34 cellular contexts compared by ENCODE assay signal in genomic region chr7:149457766-149458165, GRCh38. TPM values are rescaled to one million over a fixed set of nuclear protein-coding genes. Genes with fewer than 3 reads are reported as not detected.
DNase-seq lines count a peak whose midpoint lies in the region; ATAC-seq, FAIRE-seq and TF ChIP-seq lines count a peak whose summit lies in the region.
"Had no signal": no experiment of that assay in that cellular context is flagged by ENCODE, and none has a peak within 500 bp of the region (broad histone marks: within the 10 kb centered on the region; RNA-seq: fewer than 3 reads in every experiment).

No MANE protein-coding gene starts in this region.

- H4K20me1 ChIP-seq in SK-N-SH (ENCODE audit: insufficient read depth) (0 out of 2 replicates have a peak, but pooled peaks cover 12% of the 10 kb centered on the region), K562 (replicated peaks; ENCODE audit: control insufficient read depth, insufficient read depth, low read length) (no peaks in the 10 kb centered on the region)

- DNase-seq in SK-N-SH (no peak), Caco-2 (no peak), K562 (ENCODE audit: extremely low read depth in 1 of 4, low spot score in 3 of 4) (no peak), NCI-H1105 treated with DMSO at 0.1 percent for 48 hours (lab: John Stamatoyannopoulos, UW) (no peak), OCI-M1 (lab: John Stamatoyannopoulos, UW) (no peak)
- DNase-seq: activated CD4-positive, alpha-beta T cell treated with anti-CD3 and anti-CD28 coated beads, Interleukin-2, amount 50 U/mL, for 48 hours; activated CD8-positive, alpha-beta memory T cell treated with anti-CD3 and anti-CD28 coated beads, Interleukin-2, amount 50 U/mL, for 4 hours; activated gamma-delta T cell; brain microvascular endothelial cell; DMS79; effector memory CD8-positive, alpha-beta T cell; esophagus squamous epithelium; GF-D8; Kasumi-1; left cardiac atrium; NCI-H1694 treated with DMSO at 0.1 percent for 48 hours; NCI-H2171; NCI-H524; nephron progenitor cell; posterior cingulate gyrus; right lobe of liver; stimulated activated CD4-positive, alpha-beta T cell treated with anti-CD3 and anti-CD28 coated beads, Interleukin-12 subunit alpha, Interleukin-12 subunit beta, amount 100 ng/mL, for 4 hours; stimulated activated CD4-positive, alpha-beta T cell treated with anti-CD3 and anti-CD28 coated beads, Interleukin-4, amount 100 ng/mL, for 4 hours; stimulated activated naive CD4-positive, alpha-beta T cell treated with Interleukin-2 at 50 U/mL for 16 hours; T-helper 9 cell; thyroid gland had no signal

- H3K27me3 Mint-ChIP-seq in Caco-2 (ENCODE audit: insufficient read depth, unreplicated experiment): peaks cover 3% of the 10 kb centered on the region
- no peaks in the 10 kb centered on the region for H3K27me3 Mint-ChIP-seq in nephron (ENCODE audit: low read depth)
- H3K27me3 Mint-ChIP-seq: effector memory CD8-positive, alpha-beta T cell had no signal

- peak overlapping the region; percentile 58 for H3K4me3 Mint-ChIP-seq in Caco-2 (ENCODE audit: unreplicated experiment)
- H3K4me3 Mint-ChIP-seq in nephron: peak overlapping the region; percentile 73 to 90 (median 81)

- no peak for FAIRE-seq in K562 (lab: Jason Lieb, UNC)
- FAIRE-seq: frontal cortex, H54, HTR-8/SVneo had no signal

- no peaks in the 10 kb centered on the region for H3K9me1 ChIP-seq in K562 (ENCODE audit: control insufficient read depth, insufficient read depth, low read length)

- no peaks in the 10 kb centered on the region for H3K27me3 ChIP-seq in SK-N-SH (ENCODE audit: insufficient read depth)
- H3K27me3 ChIP-seq in Caco-2 (replicated peaks; ENCODE audit: control insufficient read depth, insufficient read depth, low read length): no peaks in the 10 kb centered on the region
- H3K27me3 ChIP-seq in K562 (ENCODE audit: control insufficient read depth in 2 of 2, insufficient read depth in 2 of 2, low read length in 2 of 2): no peaks in the 10 kb centered on the region
- H3K27me3 ChIP-seq: brain microvascular endothelial cell, esophagus squamous epithelium, right lobe of liver, thyroid gland had no signal

- no peaks in the 10 kb centered on the region for H3K9me3 ChIP-seq in SK-N-SH
- no peaks in the 10 kb centered on the region for H3K9me3 ChIP-seq in Caco-2
- no peaks in the 10 kb centered on the region for H3K9me3 ChIP-seq in K562 (replicated peaks; ENCODE audit: control insufficient read depth, insufficient read depth, low read depth, low read length)
- H3K9me3 ChIP-seq: esophagus squamous epithelium, right lobe of liver, thyroid gland had no signal

- H3K27ac Mint-ChIP-seq in Caco-2 (ENCODE audit: unreplicated experiment): no peak overlapping the region
- H3K27ac Mint-ChIP-seq in nephron: no peak overlapping the region
- H3K27ac Mint-ChIP-seq: nephron progenitor cell had no signal

- POLR2A ChIA-PET in SK-N-SH (lab: Yijun Ruan, JAX): no interaction called here
- POLR2A ChIA-PET in Caco-2 (lab: Charles Lee): no interaction called here
- POLR2A ChIA-PET in K562 (lab: Yijun Ruan, JAX): interaction anchor here (0.6 to 3.6 kb wide), 2 partner anchors 13 to 1341 kb away, joined by 3 to 28 read pairs; no protein-coding TSS in a partner anchor

- BruUV-seq in Caco-2 (replicated peaks; lab: Mats Ljungman, UMichigan): no TSS peak
- BruUV-seq in K562 (replicated peaks; lab: Mats Ljungman, UMichigan): no TSS peak

- H3K4me1 ChIP-seq in SK-N-SH (ENCODE audit: control insufficient read depth in 1 of 2, insufficient read depth in 2 of 2, low read depth in 1 of 2, low read length in 1 of 2) (peaks cover 0 to 12% of the 10 kb centered on the region in 2 experiments; a peak in 1 of 4 replicates), Caco-2 (no peaks in the 10 kb centered on the region), K562 (replicated peaks in 1 of 2; ENCODE audit: control insufficient read depth in 2 of 2, insufficient read depth in 2 of 2, low read length in 2 of 2) (peaks cover 17 to 20% of the 10 kb centered on the region in 2 experiments)

- ATAC-seq in SK-N-SH treated with all-trans-retinoic acid at 6 μM for 48 hours (no peak), K562 (no peak), GM21367 (IDR thresholded peaks at IDR 0.05; ENCODE audit: unreplicated experiment) (no peak)
- ATAC-seq: effector memory CD8-positive, alpha-beta T cell; left cardiac atrium; right lobe of liver had no signal

- H3K4me3 ChIP-seq in SK-N-SH (ENCODE audit: low read depth in 2 of 2, low read length in 1 of 2) (no peak overlapping the region), Caco-2 (ENCODE audit: low read depth, low read length) (no peak overlapping the region), K562 (no peak overlapping the region)
- H3K4me3 ChIP-seq: esophagus squamous epithelium, right lobe of liver, thyroid gland had no signal

- peaks cover 26% of the 10 kb centered on the region for H3K36me3 Mint-ChIP-seq in Caco-2 (ENCODE audit: insufficient read depth, unreplicated experiment)
- H3K36me3 Mint-ChIP-seq in nephron (ENCODE audit: low read depth): peaks cover 38% of the 10 kb centered on the region

- no peak overlapping the region for H3K27ac ChIP-seq in SK-N-SH (ENCODE audit: low read depth in 2 of 2, low read length in 1 of 2)
- no peak overlapping the region for H3K27ac ChIP-seq in K562 (ENCODE audit: extremely low read depth, low read depth, low read length)
- H3K27ac ChIP-seq: 22Rv1, brain microvascular endothelial cell, esophagus squamous epithelium, right lobe of liver, thyroid gland, WERI-Rb-1 had no signal

- intact Hi-C loops in Caco-2 (cut with micrococcal nuclease; ENCODE audit: unreplicated experiment) (no loop called here), K562 (cut with micrococcal nuclease) (no loop called here)

- H3K4me2 ChIP-seq in SK-N-SH (peak overlapping the region; percentile 72; the same call in 1 of the 2 replicates), K562 (ENCODE audit: insufficient read depth, low read length) (no peak overlapping the region)

- TF ChIP-seq POLR2A in K562 (conservative IDR thresholded peaks at IDR 0.05): no peak

- peaks cover 7% of the 10 kb centered on the region for H3K4me1 Mint-ChIP-seq in Caco-2 (ENCODE audit: low read depth, unreplicated experiment)
- H3K4me1 Mint-ChIP-seq in nephron: peaks cover 11% of the 10 kb centered on the region

- H3K79me2 ChIP-seq in SK-N-SH (ENCODE audit: insufficient read depth): peaks cover 53% of the 10 kb centered on the region
- peaks cover 28% of the 10 kb centered on the region for H3K79me2 ChIP-seq in K562 (ENCODE audit: control insufficient read depth, insufficient read depth, low read length)

- no peak for TF ChIP-seq EP300 in SK-N-SH (IDR thresholded peaks at IDR 0.05; ENCODE audit: borderline replicate concordance in 1 of 2, low read depth in 1 of 2, low read length in 1 of 2)
- TF ChIP-seq EP300 in K562 (IDR thresholded peaks at IDR 0.05; ENCODE audit: low read length): no peak

- CTCF ChIA-PET in SK-N-SH (lab: Yijun Ruan, JAX) (interaction anchor here (1.0 to 1.8 kb wide), 5 partner anchors 35 to 284 kb away, joined by 3 to 7 read pairs (median 3); no protein-coding TSS in a partner anchor), Caco-2 (lab: Charles Lee) (no interaction called here), K562 (lab: Yijun Ruan, JAX; ENCODE audit: low intra/inter-chr PET ratio) (interaction anchor here (0.6 kb wide), 1 partner anchor 35 kb away, joined by 5 read pairs; no protein-coding TSS in a partner anchor)

- H3K36me3 ChIP-seq in SK-N-SH (replicated peaks in 1 of 2; ENCODE audit: control insufficient read depth in 1 of 2, insufficient read depth in 2 of 2, low read length in 1 of 2): peaks cover 18 to 44% of the 10 kb centered on the region in 2 experiments
- H3K36me3 ChIP-seq in Caco-2 (ENCODE audit: control insufficient read depth, insufficient read depth, low read length): no peaks in the 10 kb centered on the region
- peaks cover 51% of the 10 kb centered on the region for H3K36me3 ChIP-seq in K562 (ENCODE audit: control insufficient read depth, insufficient read depth, low read length)

- TF ChIP-seq CTCF in SK-N-SH (IDR thresholded peaks at IDR 0.05) (no peak), Caco-2 (IDR thresholded peaks at IDR 0.05; ENCODE audit: insufficient read depth in 1 of 2, low read depth in 1 of 2, low read length in 1 of 2, severe bottlenecking in 1 of 2, unreplicated experiment in 1 of 2) (no peak), K562 (IDR thresholded peaks at IDR 0.05 in 2 of 3, conservative IDR thresholded peaks at IDR 0.05 in 1 of 3; ENCODE audit: insufficient read depth in 2 of 3, low read depth in 1 of 3, low read length in 3 of 3) (no peak), nephron (IDR thresholded peaks at IDR 0.05; ENCODE audit: unreplicated experiment in 3 of 3) (no peak)

- no peaks in the 10 kb centered on the region for H3K9me2 ChIP-seq in SK-N-SH

- H3K9ac ChIP-seq in SK-N-SH (no peak overlapping the region), K562 (ENCODE audit: insufficient read depth in 1 of 2, low read depth in 2 of 2, low read length in 2 of 2) (peak overlapping the region in 1 of 2 experiments; percentile 56; a peak in 1 of 4 replicates)

- H2AFZ ChIP-seq in SK-N-SH (ENCODE audit: low read depth) (no peak overlapping the region), K562 (ENCODE audit: low read depth, low read length) (no peak overlapping the region)

- in situ Hi-C loops in K562 (cut with MboI): no loop called here

- no peaks in the 10 kb centered on the region for H3F3A ChIP-seq in SK-N-SH (replicated peaks; ENCODE audit: insufficient read depth)

- TF ChIP-seq RAD21 in SK-N-SH (IDR thresholded peaks at IDR 0.05; ENCODE audit: low read length) (no peak), K562 (CRISPR knock-in tag; conservative IDR thresholded peaks at IDR 0.05 in 1 of 2, IDR thresholded peaks at IDR 0.05 in 1 of 2) (no peak)

- 100% methylated on average over 1 of the region's 1 CpG for WGBS in SK-N-SH (ENCODE audit: low lambda C conversion rate)
- WGBS in K562 (ENCODE audit: insufficient coverage, low coverage, missing lambda C conversion rate): 0% methylated on average over 1 of the region's 1 CpG

- no peaks in the 10 kb centered on the region for H3K9me3 Mint-ChIP-seq in Caco-2 (ENCODE audit: unreplicated experiment)
- H3K9me3 Mint-ChIP-seq in nephron: no peaks in the 10 kb centered on the region
- H3K9me3 Mint-ChIP-seq: effector memory CD8-positive, alpha-beta T cell; nephron progenitor cell had no signal

RNA-seq across cellular contexts. Expression of gene ZNF777, which starts 3.1 kb away (rescaled TPM):
- polyA plus RNA-seq in SK-N-SH (2012; rRNA removed) (5.6 and 6.2 TPM in 2 replicates), K562 (2011; rRNA removed) (5.5 and 7.8 TPM in 2 replicates), K562 (2014; fragmentation: Illumina TruSeq; extraction: Trizol) (17.5 and 18.8 TPM in 2 replicates), K562 (2014; fragmentation: Nextera tagmentation; extraction: Ambion mirVana) (under 1 TPM; 0.11 to 0.13 TPM), K562 (2014; rRNA removed) (15.0 and 17.5 TPM in 2 replicates)
- 4.2 and 5.1 TPM in 2 replicates for polyA plus RNA-seq in SK-N-SH (2012; cell fraction: cytosol; rRNA removed)
- polyA plus RNA-seq in SK-N-SH (2012; cell fraction: nucleus; rRNA removed): 5.2 and 7.3 TPM in 2 replicates
- total RNA-seq in Caco-2 (2022) (20.8 and 22.7 TPM in 2 replicates), K562 (2014; rRNA removed) (17.8 and 19.8 TPM in 2 replicates), K562 (2014; rRNA removed; fragmentation: Illumina TruSeq; extraction: Trizol) (5.5 and 7.0 TPM in 2 replicates), K562 (2015; rRNA removed; fragmentation: Illumina TruSeq; extraction: Trizol) (9.0 and 10.6 TPM in 2 replicates), K562 (2021) (29.3 and 32.6 TPM in 2 replicates)
- 5.2 and 9.7 TPM in 2 replicates for total RNA-seq in K562 (2011; cell fraction: chromatin; rRNA removed; ENCODE audit: low replicate concordance)
- total RNA-seq in K562 (2011; cell fraction: nucleolus; rRNA removed): 7.9 and 8.3 TPM in 2 replicates
- total RNA-seq in K562 (2011; cell fraction: nucleoplasm; rRNA removed): 4.2 and 6.0 TPM in 2 replicates
- 10.5 and 18.7 TPM in 2 replicates for polyA plus RNA-seq in K562 (2011; cell fraction: cytosol; rRNA removed)
- 5.7 and 8.6 TPM in 2 replicates for polyA plus RNA-seq in K562 (2011; cell fraction: nucleus; rRNA removed)
- 15.3 and 16.5 TPM in 2 replicates for polyA plus RNA-seq in K562 (2012)
- 7.3 and 9.3 TPM in 2 replicates for polyA minus RNA-seq in K562 (2011; rRNA and poly(A)+ RNA removed)
- 12.0 and 21.2 TPM in 2 replicates for polyA minus RNA-seq in K562 (2011; cell fraction: cytosol; rRNA and poly(A)+ RNA removed)
- 5.3 and 6.0 TPM in 2 replicates for polyA minus RNA-seq in K562 (2011; cell fraction: nucleus; rRNA and poly(A)+ RNA removed)

RNA-seq across cellular contexts. Expression of gene ZNF746, which starts 39.8 kb away (rescaled TPM):
- polyA plus RNA-seq in SK-N-SH (2012; rRNA removed) (8.4 and 11.1 TPM in 2 replicates), K562 (2011; rRNA removed) (7.3 and 12.6 TPM in 2 replicates), K562 (2014; fragmentation: Illumina TruSeq; extraction: Trizol) (13.3 and 17.9 TPM in 2 replicates), K562 (2014; fragmentation: Nextera tagmentation; extraction: Ambion mirVana) (1 to 10 TPM; 1.7 to 2.0 TPM), K562 (2014; rRNA removed) (15.3 and 18.9 TPM in 2 replicates)
- 5.5 and 7.5 TPM in 2 replicates for polyA plus RNA-seq in SK-N-SH (2012; cell fraction: cytosol; rRNA removed)
- polyA plus RNA-seq in SK-N-SH (2012; cell fraction: nucleus; rRNA removed): 25.3 and 28.2 TPM in 2 replicates
- total RNA-seq in Caco-2 (2022) (19.1 and 19.3 TPM in 2 replicates), K562 (2014; rRNA removed) (25.2 and 28.7 TPM in 2 replicates), K562 (2014; rRNA removed; fragmentation: Illumina TruSeq; extraction: Trizol) (7.7 and 8.8 TPM in 2 replicates), K562 (2015; rRNA removed; fragmentation: Illumina TruSeq; extraction: Trizol) (13.4 and 14.1 TPM in 2 replicates), K562 (2021) (30.7 and 31.6 TPM in 2 replicates)
- total RNA-seq in K562 (2011; cell fraction: chromatin; rRNA removed; ENCODE audit: low replicate concordance): 47.9 and 50.2 TPM in 2 replicates
- 32.7 and 35.9 TPM in 2 replicates for total RNA-seq in K562 (2011; cell fraction: nucleolus; rRNA removed)
- 45.2 and 65.0 TPM in 2 replicates for total RNA-seq in K562 (2011; cell fraction: nucleoplasm; rRNA removed)
- 9.1 and 13.7 TPM in 2 replicates for polyA plus RNA-seq in K562 (2011; cell fraction: cytosol; rRNA removed)
- 32.2 and 48.8 TPM in 2 replicates for polyA plus RNA-seq in K562 (2011; cell fraction: nucleus; rRNA removed)
- polyA plus RNA-seq in K562 (2012): 16.6 and 19.9 TPM in 2 replicates
- 10.5 and 10.9 TPM in 2 replicates for polyA minus RNA-seq in K562 (2011; rRNA and poly(A)+ RNA removed)
- 12.9 and 19.2 TPM in 2 replicates for polyA minus RNA-seq in K562 (2011; cell fraction: cytosol; rRNA and poly(A)+ RNA removed)
- polyA minus RNA-seq in K562 (2011; cell fraction: nucleus; rRNA and poly(A)+ RNA removed): 22.9 and 28.7 TPM in 2 replicates

Comparison
In these comparisons a context has a peak if more than half of its experiments do, and no peak if none do; other contexts are left out.
1. Of the 27 proteins assayed by ChIP-seq in both K562 and SK-N-SH: peak only in K562: ZBTB33; only in SK-N-SH: none; in both: none; in neither: 26.